In the genomic region with DNA sequence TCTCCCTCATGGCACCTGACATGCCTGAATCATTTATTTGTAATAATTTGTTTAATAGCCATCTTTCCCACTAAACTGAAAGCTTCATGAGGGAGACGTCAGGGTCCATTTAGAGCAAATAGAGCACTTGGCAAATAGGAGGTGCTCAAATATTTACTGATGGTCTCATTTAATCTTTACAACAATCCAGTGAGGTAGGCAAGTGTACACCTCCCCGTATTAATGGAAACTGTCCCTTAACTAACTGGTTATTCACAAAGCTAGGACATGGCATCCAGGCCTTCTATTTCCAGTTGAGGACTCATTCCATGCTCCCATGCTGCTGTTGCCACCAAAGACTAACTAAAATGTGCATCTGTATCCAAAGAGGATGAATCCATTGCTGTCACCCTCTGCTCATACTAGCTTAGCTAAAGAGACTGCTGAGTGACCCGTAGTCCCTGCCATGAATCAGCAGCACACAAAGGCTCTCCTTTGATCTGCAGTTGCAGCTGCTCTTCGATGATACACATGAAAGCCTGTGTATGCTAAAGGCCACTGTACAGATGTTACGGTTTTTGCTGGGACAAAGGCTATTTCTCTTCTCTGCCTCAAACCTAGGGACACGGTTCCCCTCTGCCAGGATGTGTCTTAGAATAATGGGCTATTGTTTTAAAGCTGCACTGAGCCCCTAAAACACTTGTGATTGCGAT, we compare ENCODE assay signal across 9 cellular contexts.
A peak's percentile ranks its signal among the peaks of the same experiment; 100 is the strongest.
DNase-seq lines count a peak whose midpoint lies in the region; ATAC-seq and TF ChIP-seq lines count a peak whose summit lies in the region.
"Had no signal": no experiment of that assay in that cellular context is flagged by ENCODE, and none has a peak within 500 bp of the region (broad histone marks: within the 10 kb centered on the region; RNA-seq: fewer than 3 reads in every experiment).

No MANE protein-coding gene starts in this region.

- H3K4me3 ChIP-seq in SJCRH30 (peak overlapping the region; percentile 20), gastrocnemius medialis (no peak overlapping the region)
- H3K4me3 ChIP-seq: thyroid gland had no signal

- TF ChIP-seq CTCF in gastrocnemius medialis (IDR thresholded peaks at IDR 0.05 in 4 of 5, conservative IDR thresholded peaks at IDR 0.05 in 1 of 5): no peak

- in situ Hi-C loops in gastrocnemius medialis (cut with MboI; ENCODE audit: low sequenced_read_pairs in 4 of 4): no loop called here

- H3K27ac ChIP-seq in SJCRH30 (peak overlapping the region; percentile 82), gastrocnemius medialis (peak overlapping the region; percentile 1 to 44 (median 22))
- H3K27ac ChIP-seq: thyroid gland had no signal

- peak; percentile 15 to 55 for DNase-seq in NCI-H1930 (lab: John Stamatoyannopoulos, UW)
- DNase-seq in SJCRH30: peak; percentile 91 to 98
- DNase-seq in hypothalamus (lab: John Stamatoyannopoulos, UW): peak in 34 of 51 donors; percentile 14 to 89 (median 64)
- DNase-seq in gastrocnemius medialis: no peak
- DNase-seq in stimulated activated CD4-positive, alpha-beta T cell treated with anti-CD3 and anti-CD28 coated beads, Interleukin-4, amount 100 ng/mL, for 1 hour: no peak
- no peak for DNase-seq in effector CD4-positive, alpha-beta T cell
- no peak for DNase-seq in activated T-cell treated with anti-CD3 and anti-CD28 coated beads, Interleukin-2, amount 50 U/mL, for 48 hours
- DNase-seq: COR-L47, thyroid gland had no signal

- H3K36me3 ChIP-seq in SJCRH30 (no peaks in the 10 kb centered on the region), gastrocnemius medialis (peaks cover 0 to 30% of the 10 kb centered on the region in 2 donors)

- no peak for ATAC-seq in gastrocnemius medialis

- H3K4me1 ChIP-seq in SJCRH30 (peaks cover 24% of the 10 kb centered on the region), gastrocnemius medialis (peaks cover 23 to 29% of the 10 kb centered on the region in 2 donors)
- H3K4me1 ChIP-seq: thyroid gland had no signal

- no peaks in the 10 kb centered on the region for H3K27me3 ChIP-seq in SJCRH30
- H3K27me3 ChIP-seq in gastrocnemius medialis: no peaks in the 10 kb centered on the region
- H3K27me3 ChIP-seq: thyroid gland had no signal

- no peak for TF ChIP-seq POLR2A in gastrocnemius medialis (IDR thresholded peaks at IDR 0.05)

- H3K9me3 ChIP-seq in SJCRH30 (replicated peaks) (no peaks in the 10 kb centered on the region), gastrocnemius medialis (no peaks in the 10 kb centered on the region)
- H3K9me3 ChIP-seq: thyroid gland had no signal

- intact Hi-C loops in gastrocnemius medialis (cut with DNase I; ENCODE audit: low total_unique reads): no loop called here

Comparison
In these comparisons a context has a peak if more than half of its experiments do, and no peak if none do; other contexts are left out.
1. DNase-seq: peak in NCI-H1930 (2 of 2), SJCRH30 (2 of 2) and hypothalamus (34 of 51); none in gastrocnemius medialis (0 of 2), stimulated activated CD4-positive, alpha-beta T cell treated with anti-CD3 and anti-CD28 coated beads, Interleukin-4, amount 100 ng/mL, for 1 hour (single experiment), effector CD4-positive, alpha-beta T cell (single experiment) and activated T-cell treated with anti-CD3 and anti-CD28 coated beads, Interleukin-2, amount 50 U/mL, for 48 hours (0 of 2).